14 cellular contexts compared by ENCODE assay signal in genomic region chr17:15091825-15092224, GRCh38.
A peak's percentile ranks its signal among the peaks of the same experiment; 100 is the strongest.
DNase-seq lines count a peak whose midpoint lies in the region; ATAC-seq and TF ChIP-seq lines count a peak whose summit lies in the region.
"Had no signal": no experiment of that assay in that cellular context is flagged by ENCODE, and none has a peak within 500 bp of the region (broad histone marks: within the 10 kb centered on the region; RNA-seq: fewer than 3 reads in every experiment).

No MANE protein-coding gene starts in this region.

- H3K27ac ChIP-seq in left ventricle myocardium inferior (replicated peaks): peak overlapping the region; percentile 87
- no peak overlapping the region for H3K27ac ChIP-seq in OCI-LY3 (ENCODE audit: low read length)
- no peak overlapping the region for H3K27ac ChIP-seq in upper lobe of right lung
- H3K27ac ChIP-seq: lower lobe of right lung, ovary had no signal

- no peak overlapping the region for H3K4me2 ChIP-seq in OCI-LY3 (ENCODE audit: low read length)

- H3K4me3 ChIP-seq in left ventricle myocardium inferior: no peak overlapping the region
- no peak overlapping the region for H3K4me3 ChIP-seq in OCI-LY3 (ENCODE audit: low read length)
- no peak overlapping the region for H3K4me3 ChIP-seq in epithelial cell of esophagus (ENCODE audit: low read length)
- H3K4me3 ChIP-seq in upper lobe of right lung: no peak overlapping the region
- H3K4me3 ChIP-seq: lower lobe of right lung, ovary had no signal

- H3K36me3 ChIP-seq in left ventricle myocardium inferior (no peaks in the 10 kb centered on the region), OCI-LY3 (replicated peaks; ENCODE audit: low read depth, low read length) (no peaks in the 10 kb centered on the region), upper lobe of right lung (no peaks in the 10 kb centered on the region)
- H3K36me3 ChIP-seq: lower lobe of right lung, ovary had no signal

- H3K79me2 ChIP-seq in OCI-LY3 (ENCODE audit: low read length): no peaks in the 10 kb centered on the region

- H3K27me3 ChIP-seq in left ventricle myocardium inferior (ENCODE audit: low read depth) (no peaks in the 10 kb centered on the region), OCI-LY3 (ENCODE audit: low read depth, low read length) (no peaks in the 10 kb centered on the region), upper lobe of right lung (no peaks in the 10 kb centered on the region)
- H3K27me3 ChIP-seq: ovary had no signal

- no peak for TF ChIP-seq CTCF in left ventricle myocardium inferior (IDR thresholded peaks at IDR 0.05; ENCODE audit: borderline replicate concordance)
- peak; percentile 29; the same call in 1 of the 2 replicates for TF ChIP-seq CTCF in OCI-LY3 (IDR thresholded peaks at IDR 0.05; ENCODE audit: low read depth, low read length)
- peak; percentile 64 for TF ChIP-seq CTCF in epithelial cell of esophagus (IDR thresholded peaks at IDR 0.05; ENCODE audit: insufficient read depth, low read depth, low read length, missing control alignments)
- peak; percentile 21 for TF ChIP-seq CTCF in upper lobe of right lung (IDR thresholded peaks at IDR 0.05)

- intact Hi-C loops in left ventricle myocardium inferior (cut with micrococcal nuclease): no loop called here
- intact Hi-C loops in left cardiac atrium (cut with DNase I): no loop called here
- intact Hi-C loops in upper lobe of right lung (cut with DNase I): no loop called here

- H3K9me3 ChIP-seq in left ventricle myocardium inferior (replicated peaks) (peaks cover 20% of the 10 kb centered on the region), OCI-LY3 (ENCODE audit: insufficient read depth, low read length) (no peaks in the 10 kb centered on the region), upper lobe of right lung (no peaks in the 10 kb centered on the region)
- H3K9me3 ChIP-seq: lower lobe of right lung, ovary had no signal

- H4K20me1 ChIP-seq in OCI-LY3 (ENCODE audit: insufficient read depth, low read length): no peaks in the 10 kb centered on the region

- DNase-seq in left ventricle myocardium inferior (no peak), left cardiac atrium (no peak), epithelial cell of esophagus (ENCODE audit: low read depth) (peak; percentile 46), upper lobe of right lung (no peak), NCI-H2107 treated with DMSO at 0.1 percent for 48 hours (lab: John Stamatoyannopoulos, UW; ENCODE audit: unreplicated experiment) (no peak), NOMO-1 (lab: John Stamatoyannopoulos, UW; ENCODE audit: unreplicated experiment in 2 of 2) (no peak)
- DNase-seq: activated effector memory CD4-positive, alpha-beta T cell treated with anti-CD3 and anti-CD28 coated beads, Interleukin-2, amount 50 U/mL, for 16 hours; AML-193; HCEC 1CT; lower lobe of right lung; NCI-H1417; ovary had no signal

- no peak overlapping the region for H3K9ac ChIP-seq in OCI-LY3 (ENCODE audit: low read length)

- peaks cover 25% of the 10 kb centered on the region for H3K4me1 ChIP-seq in left ventricle myocardium inferior
- no peaks in the 10 kb centered on the region for H3K4me1 ChIP-seq in OCI-LY3 (ENCODE audit: low read length)
- no peaks in the 10 kb centered on the region for H3K4me1 ChIP-seq in upper lobe of right lung
- H3K4me1 ChIP-seq: lower lobe of right lung had no signal

- ATAC-seq in left cardiac atrium (no peak), upper lobe of right lung (peak; percentile 39), HG03025 (IDR thresholded peaks at IDR 0.05; ENCODE audit: low FRiP score, unreplicated experiment) (no peak)
- ATAC-seq: lower lobe of right lung had no signal

- no peak overlapping the region for H2AFZ ChIP-seq in OCI-LY3 (ENCODE audit: low read depth, low read length)
